In genomic region chr7:23055582-23056178, GRCh38 we compare ENCODE assay signal across 9 cellular contexts. TPM values are rescaled to one million over a fixed set of nuclear protein-coding genes. Genes with fewer than 3 reads are reported as not detected.
DNase-seq lines count a peak whose midpoint lies in the region; ATAC-seq and TF ChIP-seq lines count a peak whose summit lies in the region.
"Had no signal": no experiment of that assay in that cellular context is flagged by ENCODE, and none has a peak within 500 bp of the region (broad histone marks: within the 10 kb centered on the region; RNA-seq: fewer than 3 reads in every experiment).

No MANE protein-coding gene starts in this region.

- no peaks in the 10 kb centered on the region for H3K27me3 Mint-ChIP-seq in activated naive CD4-positive, alpha-beta T cell treated with anti-CD3 and anti-CD28 coated beads for 36 hours (ENCODE audit: low read depth)
- H3K27me3 Mint-ChIP-seq: activated naive CD4-positive, alpha-beta T cell treated with anti-CD3 and anti-CD28 coated beads, Interleukin-2, amount 50 U/mL, for 24 hours had no signal

- H3K27me3 ChIP-seq in Karpas-422 (ENCODE audit: low read length), result peaks cover 3% of the 10 kb centered on the region; the same call in 1 of the 2 replicates

- H3K9me3 Mint-ChIP-seq in activated naive CD4-positive, alpha-beta T cell treated with anti-CD3 and anti-CD28 coated beads for 36 hours, result no peaks in the 10 kb centered on the region
- H3K9me3 Mint-ChIP-seq: activated naive CD4-positive, alpha-beta T cell treated with anti-CD3 and anti-CD28 coated beads, Interleukin-2, amount 50 U/mL, for 24 hours had no signal

- H3K79me2 ChIP-seq in Karpas-422 (ENCODE audit: low read length), result no peaks in the 10 kb centered on the region

- H3K4me3 ChIP-seq in Karpas-422 (ENCODE audit: low read length), result no peak overlapping the region

- no peak for ATAC-seq in HG03571 (IDR thresholded peaks at IDR 0.05; ENCODE audit: unreplicated experiment)

- no peaks in the 10 kb centered on the region for H3K9me2 ChIP-seq in Karpas-422 (replicated peaks; ENCODE audit: insufficient read depth, low read length)

- H3K4me2 ChIP-seq in Karpas-422 (ENCODE audit: low read depth, low read length, poor library complexity, severe bottlenecking), result no peak overlapping the region

- TF ChIP-seq CTCF in GM20000 (IDR thresholded peaks at IDR 0.05; ENCODE audit: extremely low read depth, missing control alignments), result peak; percentile 93

- H3K4me1 Mint-ChIP-seq in activated naive CD4-positive, alpha-beta T cell treated with anti-CD3 and anti-CD28 coated beads for 36 hours (ENCODE audit: low read depth), result peaks cover under 1% of the 10 kb centered on the region

- CTCF ChIA-PET in activated naive CD4-positive, alpha-beta T cell treated with anti-CD3 and anti-CD28 coated beads for 36 hours (lab: Charles Lee), result interaction anchor here (0.6 to 2.9 kb wide), 60 partner anchors 11 to 509 kb away, joined by 3 to 31 read pairs (median 5); partner anchors contain the start of genes HYCC1, IL6, KLHL7 and TOMM7

- no peak overlapping the region for H2AFZ ChIP-seq in Karpas-422 (ENCODE audit: low read length)

- DNase-seq in COLO829 (ENCODE audit: low spot score) (peak; percentile 74), GM20000 (ENCODE audit: low spot score) (peak; percentile 72), Karpas-422 (peak; percentile 86), RPMI8226 (peak; percentile 75), head of caudate nucleus (peak in 35 of 42 donors; percentile 11 to 88 (median 66)), putamen (ENCODE audit: low spot score) (peak; percentile 56)
- DNase-seq in activated naive CD4-positive, alpha-beta T cell treated with anti-CD3 and anti-CD28 coated beads for 36 hours, result peak; percentile 81

- no peaks in the 10 kb centered on the region for H3K36me3 Mint-ChIP-seq in activated naive CD4-positive, alpha-beta T cell treated with anti-CD3 and anti-CD28 coated beads for 36 hours (ENCODE audit: low read depth)
- H3K36me3 Mint-ChIP-seq: activated naive CD4-positive, alpha-beta T cell treated with anti-CD3 and anti-CD28 coated beads, Interleukin-2, amount 50 U/mL, for 24 hours had no signal

- intact Hi-C loops in activated naive CD4-positive, alpha-beta T cell treated with anti-CD3 and anti-CD28 coated beads for 36 hours (cut with micrococcal nuclease), result loop anchor here (1.0 to 5.0 kb wide), 9 partner anchors 41 to 531 kb away; partner anchors contain the start of genes HYCC1 and TOMM7
- intact Hi-C loops in head of caudate nucleus (cut with DNase I), result loop anchor here (10.0 kb wide), 2 partner anchors 231 to 501 kb away; partner anchors contain the start of gene TOMM7

- no peak overlapping the region for H3K9ac ChIP-seq in Karpas-422 (ENCODE audit: low read length)

- no peaks in the 10 kb centered on the region for H4K20me1 ChIP-seq in Karpas-422 (ENCODE audit: insufficient read depth, low read depth, low read length)

- H3K9me3 ChIP-seq in Karpas-422 (ENCODE audit: low read length), result no peaks in the 10 kb centered on the region

- H3K36me3 ChIP-seq in Karpas-422 (ENCODE audit: insufficient read depth, low read length), result no peaks in the 10 kb centered on the region

- no peak overlapping the region for H3K4me3 Mint-ChIP-seq in activated naive CD4-positive, alpha-beta T cell treated with anti-CD3 and anti-CD28 coated beads for 36 hours
- H3K4me3 Mint-ChIP-seq: activated naive CD4-positive, alpha-beta T cell treated with anti-CD3 and anti-CD28 coated beads, Interleukin-2, amount 50 U/mL, for 24 hours had no signal

- no peak overlapping the region for H3K27ac Mint-ChIP-seq in activated naive CD4-positive, alpha-beta T cell treated with anti-CD3 and anti-CD28 coated beads for 36 hours
- H3K27ac Mint-ChIP-seq: activated naive CD4-positive, alpha-beta T cell treated with anti-CD3 and anti-CD28 coated beads, Interleukin-2, amount 50 U/mL, for 24 hours had no signal

- H3K27ac ChIP-seq in Karpas-422 (ENCODE audit: low read length), result no peak overlapping the region

- H3K4me1 ChIP-seq in Karpas-422 (ENCODE audit: low read length), result no peaks in the 10 kb centered on the region

RNA-seq across cellular contexts. Expression of gene HYCC1, which starts 41.8 kb away (rescaled TPM):
- 2.9 and 3.4 TPM in 2 replicates for total RNA-seq in Karpas-422 (2014; rRNA removed; shearing (Covaris generic); ENCODE audit: low replicate concordance)
- total RNA-seq in activated naive CD4-positive, alpha-beta T cell treated with anti-CD3 and anti-CD28 coated beads for 36 hours, result 10 to 100 TPM; 19.5 to 19.7 TPM

RNA-seq across cellular contexts. Expression of gene KLHL7, which starts 49.9 kb away (rescaled TPM):
- 20.2 and 23.1 TPM in 2 replicates for total RNA-seq in Karpas-422 (2014; rRNA removed; shearing (Covaris generic); ENCODE audit: low replicate concordance)
- 10 to 100 TPM; 24.0 to 26.4 TPM for total RNA-seq in activated naive CD4-positive, alpha-beta T cell treated with anti-CD3 and anti-CD28 coated beads for 36 hours
